Comparison of ENCODE assay signal across 24 cellular contexts in the genomic region with DNA sequence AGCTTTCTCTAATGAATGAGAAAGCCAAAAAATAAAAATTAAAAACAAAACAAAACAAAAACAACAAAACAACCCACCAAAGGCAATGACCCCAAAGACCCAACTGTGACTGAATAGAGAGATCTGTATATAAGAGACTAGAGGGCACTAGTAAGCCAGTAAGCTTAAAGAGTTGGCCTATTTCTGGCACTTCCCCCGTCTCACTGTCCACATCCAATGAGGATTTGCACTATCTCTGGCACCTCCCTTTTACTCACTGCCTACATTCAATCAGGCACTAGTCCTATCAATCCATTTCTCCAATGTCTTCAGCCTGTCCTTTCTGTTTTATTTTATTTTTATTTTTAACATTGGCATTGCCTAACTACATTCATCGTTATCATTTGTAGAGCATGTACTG.
DNase-seq lines count a peak whose midpoint lies in the region; ATAC-seq and TF ChIP-seq lines count a peak whose summit lies in the region.
"Had no signal": no experiment of that assay in that cellular context is flagged by ENCODE, and none has a peak within 500 bp of the region (broad histone marks: within the 10 kb centered on the region; RNA-seq: fewer than 3 reads in every experiment).

No MANE protein-coding gene starts in this region.

- no peak overlapping the region for H3K27ac Mint-ChIP-seq in endodermal cell
- H3K27ac Mint-ChIP-seq: CD8-positive, alpha-beta T cell had no signal

- no peak overlapping the region for H3K4me3 ChIP-seq in A673 (ENCODE audit: low read depth, low read length, poor library complexity, severe bottlenecking)
- H3K4me3 ChIP-seq in BE2C (ENCODE audit: low read depth, low read length): no peak overlapping the region
- no peak overlapping the region for H3K4me3 ChIP-seq in NB4 (ENCODE audit: low read depth, low read length)
- no peak overlapping the region for H3K4me3 ChIP-seq in right cardiac atrium (ENCODE audit: low read length)
- H3K4me3 ChIP-seq in endodermal cell (ENCODE audit: low read length): no peak overlapping the region
- H3K4me3 ChIP-seq: BLaER1 treated with 17β-estradiol and CSF1 and Interleukin-3, amounts not matched to agents 10 nM and 100 nM; Peyer's patch had no signal

- CTCF ChIA-PET in A673 (lab: Charles Lee): no interaction called here

- DNase-seq in A673 (ENCODE audit: low spot score) (peak; percentile 26), BE2C (peak; percentile 18), NB4 (ENCODE audit: low read depth) (peak; percentile 9), right cardiac atrium (no peak), DMS 273 treated with DMSO at 0.1 percent for 48 hours (lab: John Stamatoyannopoulos, UW) (no peak), germinal center (ENCODE audit: low spot score) (no peak), RPMI8226 (no peak), endodermal cell (no peak)
- DNase-seq: CD8-positive, alpha-beta T cell; DMS153; GOT3; KBM-7; MM.1S; NCI-H1105; NCI-H146; NCI-H2029; NCI-H2171; NCI-H345; NCI-H524; NCI-H774; NK-92 treated with Interleukin-12 subunit alpha and Interleukin-12 subunit beta, amount 100 ng/mL, for 24 hours; Peyer's patch; SW 1271 had no signal

- no peak overlapping the region for H3K9ac ChIP-seq in endodermal cell (ENCODE audit: extremely low read depth, low read length, poor library complexity, severe bottlenecking)
- H3K9ac ChIP-seq: BLaER1 treated with 17β-estradiol and CSF1 and Interleukin-3, amounts not matched to agents 10 nM and 100 nM had no signal

- H3K36me3 ChIP-seq in A673 (ENCODE audit: insufficient read depth, low read length, poor library complexity, severe bottlenecking) (no peaks in the 10 kb centered on the region), BE2C (no peaks in the 10 kb centered on the region), endodermal cell (ENCODE audit: control insufficient read depth, insufficient read depth, low read length) (no peaks in the 10 kb centered on the region)
- H3K36me3 ChIP-seq: BLaER1 treated with 17β-estradiol and CSF1 and Interleukin-3, amounts not matched to agents 10 nM and 100 nM; Peyer's patch had no signal

- intact Hi-C loops in A673 (cut with micrococcal nuclease; ENCODE audit: unreplicated experiment) (no loop called here), right cardiac atrium (cut with DNase I) (no loop called here)

- H3K9me3 ChIP-seq in A673 (ENCODE audit: low read depth, low read length, poor library complexity, severe bottlenecking) (no peaks in the 10 kb centered on the region), BE2C (no peaks in the 10 kb centered on the region), right cardiac atrium (ENCODE audit: control insufficient read depth, low read length) (no peaks in the 10 kb centered on the region), endodermal cell (ENCODE audit: control insufficient read depth, low read length) (no peaks in the 10 kb centered on the region)
- H3K9me3 ChIP-seq: BLaER1 treated with 17β-estradiol and CSF1 and Interleukin-3, amounts not matched to agents 10 nM and 100 nM; Peyer's patch had no signal

- no peak overlapping the region for H3K27ac ChIP-seq in A673 (ENCODE audit: low read depth, low read length, poor library complexity, severe bottlenecking)
- H3K27ac ChIP-seq in right cardiac atrium (ENCODE audit: low read length): peak overlapping the region; percentile 32
- H3K27ac ChIP-seq in endodermal cell (ENCODE audit: low read depth, low read length): no peak overlapping the region
- H3K27ac ChIP-seq: BLaER1 treated with 17β-estradiol and CSF1 and Interleukin-3, amounts not matched to agents 10 nM and 100 nM; Peyer's patch had no signal

- POLR2A ChIA-PET in A673 (lab: Charles Lee; ENCODE audit: low non-redundant PET): no interaction called here

- H3K4me1 ChIP-seq in A673 (ENCODE audit: insufficient read depth, low read length, poor library complexity, severe bottlenecking): no peaks in the 10 kb centered on the region
- no peaks in the 10 kb centered on the region; the same call in 1 of the 2 replicates for H3K4me1 ChIP-seq in BE2C
- no peaks in the 10 kb centered on the region for H3K4me1 ChIP-seq in right cardiac atrium (ENCODE audit: control insufficient read depth, insufficient read depth, low read length)
- H3K4me1 ChIP-seq in endodermal cell (ENCODE audit: control insufficient read depth, insufficient read depth, low read length): no peaks in the 10 kb centered on the region
- H3K4me1 ChIP-seq: BLaER1 treated with 17β-estradiol and CSF1 and Interleukin-3, amounts not matched to agents 10 nM and 100 nM; Peyer's patch had no signal

- no peaks in the 10 kb centered on the region for H3K36me3 Mint-ChIP-seq in endodermal cell (ENCODE audit: low read depth)
- H3K36me3 Mint-ChIP-seq: CD8-positive, alpha-beta T cell had no signal

- WGBS in right cardiac atrium: 82% methylated on average over 2 of the region's 2 CpGs
- WGBS in endodermal cell (ENCODE audit: insufficient coverage in 1 of 2, insufficient read length in 1 of 2), 2 experiments: 95 to 100% methylated on average over 1 to 2 of the region's 2 CpGs

- TF ChIP-seq CTCF in A673 (conservative IDR thresholded peaks at IDR 0.05; ENCODE audit: low read depth, low read length) (no peak), BE2C (IDR thresholded peaks at IDR 0.05; ENCODE audit: low read depth, low read length) (peak; percentile 39; the same call in 1 of the 2 replicates), NB4 (IDR thresholded peaks at IDR 0.05; ENCODE audit: low read depth, low read length) (no peak), endodermal cell (conservative IDR thresholded peaks at IDR 0.05) (no peak)

- H3K27me3 ChIP-seq in A673 (replicated peaks; ENCODE audit: insufficient read depth, low read depth, low read length, poor library complexity): no peaks in the 10 kb centered on the region
- H3K27me3 ChIP-seq in BE2C: no peaks in the 10 kb centered on the region
- no peaks in the 10 kb centered on the region for H3K27me3 ChIP-seq in right cardiac atrium (ENCODE audit: control insufficient read depth, insufficient read depth)
- no peaks in the 10 kb centered on the region for H3K27me3 ChIP-seq in endodermal cell (ENCODE audit: control insufficient read depth, insufficient read depth, low read length, poor library complexity, severe bottlenecking)
- H3K27me3 ChIP-seq: BLaER1 treated with 17β-estradiol and CSF1 and Interleukin-3, amounts not matched to agents 10 nM and 100 nM; Peyer's patch had no signal

- no peak for TF ChIP-seq POLR2A in NB4 (IDR thresholded peaks at IDR 0.05; ENCODE audit: extremely low read depth, insufficient read length)

- H3K27me3 Mint-ChIP-seq in endodermal cell (ENCODE audit: insufficient read depth): no peaks in the 10 kb centered on the region

- H3K4me3 Mint-ChIP-seq in endodermal cell: no peak overlapping the region
- H3K4me3 Mint-ChIP-seq: CD8-positive, alpha-beta T cell had no signal

- H3K9me3 Mint-ChIP-seq in endodermal cell: peaks cover 4% of the 10 kb centered on the region

- no TSS peak for BruUV-seq in A673 (replicated peaks; lab: Mats Ljungman, UMichigan)

- no peaks in the 10 kb centered on the region for H3K4me1 Mint-ChIP-seq in endodermal cell

- no peak for ATAC-seq in right cardiac atrium
- ATAC-seq: CD8-positive, alpha-beta T cell had no signal

Comparison
In these comparisons a context has a peak if more than half of its experiments do, and no peak if none do; other contexts are left out.
1. DNase-seq: peak in A673 (single experiment), BE2C (single experiment) and NB4 (single experiment); none in right cardiac atrium (0 of 3), DMS 273 treated with DMSO at 0.1 percent for 48 hours (single experiment), germinal center (single experiment), RPMI8226 (single experiment) and endodermal cell (single experiment).